In genomic region chr2:172085460-172086159, GRCh38 we compare ENCODE assay signal across 8 cellular contexts. TPM values are rescaled to one million over a fixed set of nuclear protein-coding genes. Genes with fewer than 3 reads are reported as not detected.
DNase-seq lines count a peak whose midpoint lies in the region; ATAC-seq and TF ChIP-seq lines count a peak whose summit lies in the region.

Gene DLX1, plus strand, starts transcription at chr2:172085507. Its CDS starts 171 bp downstream, at chr2:172085678.

- TF ChIP-seq CTCF in fibroblast of villous mesenchyme (IDR thresholded peaks at IDR 0.05; ENCODE audit: insufficient read depth, low read depth, low read length) (no peak), GM13976 (IDR thresholded peaks at IDR 0.05; ENCODE audit: borderline replicate concordance, control extremely low read depth, extremely low read depth, insufficient read depth, missing control alignments) (no peak)

- peak within 1 kb of the TSS; percentile 97 for H3K4me3 ChIP-seq in SK-N-MC
- peak within 1 kb of the TSS; percentile 59 for H3K4me3 ChIP-seq in fibroblast of villous mesenchyme (ENCODE audit: low read depth, low read length)
- peak within 1 kb of the TSS; percentile 68 for H3K4me3 ChIP-seq in skeletal muscle cell (ENCODE audit: low read depth, low read length)

- H3K9ac ChIP-seq in SK-N-MC (ENCODE audit: insufficient read length) = peak within 1 kb of the TSS; percentile 69

- H3K27ac ChIP-seq in SK-N-MC = no peak within 1 kb of the TSS

- H3K36me3 ChIP-seq in SK-N-MC (ENCODE audit: insufficient read depth, low read length) = no peaks in the 10 kb centered on the region

- H3K9me3 ChIP-seq in SK-N-MC (ENCODE audit: low read depth, low read length) = no peaks in the 10 kb centered on the region

- in situ Hi-C loops in GM13976 (cut with MboI; ENCODE audit: low sequenced_read_pairs, unreplicated experiment) = loop anchor here (25.0 kb wide), 2 partner anchors 1273 to 1373 kb away; partner anchors contain the start of genes GAD1 and SP5

- peak; percentile 12 for ATAC-seq in HG02943 (IDR thresholded peaks at IDR 0.05; ENCODE audit: low read depth, unreplicated experiment)

- DNase-seq in NCI-H345 (lab: John Stamatoyannopoulos, UW) (peak; percentile 71), NCI-H345 treated with DMSO at 0.1 percent for 48 hours (lab: John Stamatoyannopoulos, UW; ENCODE audit: unreplicated experiment) (no peak), SK-N-MC (ENCODE audit: low read depth, low spot score) (no peak), fibroblast of villous mesenchyme (ENCODE audit: low read depth) (no peak), skeletal muscle cell (ENCODE audit: low read depth) (no peak), GM13976 (ENCODE audit: low spot score) (no peak), CD1c-positive myeloid dendritic cell (ENCODE audit: extremely low spot score) (no peak)

RNA-seq across cellular contexts. Expression of gene DLX1, which starts in this region (rescaled TPM):
- not detected in 2 replicates for total RNA-seq in fibroblast of villous mesenchyme
